ENCODE assay signal across 12 cellular contexts in genomic region chr7:55100172-55100961, GRCh38.
A peak's percentile ranks its signal among the peaks of the same experiment; 100 is the strongest.
DNase-seq lines count a peak whose midpoint lies in the region; ATAC-seq and TF ChIP-seq lines count a peak whose summit lies in the region.
"Had no signal": no experiment of that assay in that cellular context is flagged by ENCODE, and none has a peak within 500 bp of the region (broad histone marks: within the 10 kb centered on the region; RNA-seq: fewer than 3 reads in every experiment).

No MANE protein-coding gene starts in this region.

- H3K27me3 ChIP-seq in esophagus squamous epithelium (no peaks in the 10 kb centered on the region), mucosa of stomach (ENCODE audit: control insufficient read depth, insufficient read depth, low read length) (no peaks in the 10 kb centered on the region)
- H3K27me3 ChIP-seq: cardiac muscle cell had no signal

- no peaks in the 10 kb centered on the region for H3K9me3 Mint-ChIP-seq in stimulated activated memory B cell treated with anti-CD40 and anti-IgM and Interleukin-4, amounts not matched to agents 10 μg/mL and 1 μg/mL and 100 μg/mL, for 72 hours
- no peaks in the 10 kb centered on the region for H3K9me3 Mint-ChIP-seq in stimulated activated naive B cell treated with anti-CD40 and anti-IgM and Interleukin-4, amounts not matched to agents 10 μg/mL and 1 μg/mL and 100 μg/mL, for 72 hours
- H3K9me3 Mint-ChIP-seq: stimulated activated naive CD8-positive, alpha-beta T cell treated with anti-CD3 and anti-CD28 coated beads, Interleukin-15, Interleukin-2, amounts not matched to agents 100 ng/mL and 50 ng/mL, for 24 hours had no signal

- H3K27ac ChIP-seq in esophagus squamous epithelium, result peak overlapping the region; percentile 52 to 85 (median 84)
- H3K27ac ChIP-seq: cardiac muscle cell had no signal

- H3K27me3 Mint-ChIP-seq in stimulated activated memory B cell treated with anti-CD40 and anti-IgM and Interleukin-4, amounts not matched to agents 10 μg/mL and 1 μg/mL and 100 μg/mL, for 72 hours, result peaks cover 44% of the 10 kb centered on the region
- H3K27me3 Mint-ChIP-seq in stimulated activated naive B cell treated with anti-CD40 and anti-IgM and Interleukin-4, amounts not matched to agents 10 μg/mL and 1 μg/mL and 100 μg/mL, for 72 hours, result peaks cover 33 to 40% of the 10 kb centered on the region in 2 donors

- H3K36me3 ChIP-seq in esophagus squamous epithelium, result peaks cover 0 to 7% (median 0%) of the 10 kb centered on the region in 3 donors
- H3K36me3 ChIP-seq in mucosa of stomach (ENCODE audit: control insufficient read depth, insufficient read depth, low read length), result no peaks in the 10 kb centered on the region
- H3K36me3 ChIP-seq: cardiac muscle cell had no signal

- H3K9me3 ChIP-seq in esophagus squamous epithelium (no peaks in the 10 kb centered on the region), mucosa of stomach (ENCODE audit: control insufficient read depth, low read length) (no peaks in the 10 kb centered on the region)

- TF ChIP-seq CTCF in esophagus squamous epithelium (IDR thresholded peaks at IDR 0.05), result no peak

- DNase-seq in NCI-H2171 (lab: John Stamatoyannopoulos, UW) (peak; percentile 94), esophagus squamous epithelium (lab: John Stamatoyannopoulos, UW) (no peak), ureter (ENCODE audit: low spot score) (peak; percentile 61), NCI-H774 (lab: John Stamatoyannopoulos, UW) (no peak), NCI-H345 treated with DMSO at 0.1 percent for 48 hours (lab: John Stamatoyannopoulos, UW; ENCODE audit: unreplicated experiment) (no peak)
- no peak for DNase-seq in stimulated activated naive B cell treated with anti-CD40 and anti-IgM and Interleukin-4, amounts not matched to agents 10 μg/mL and 1 μg/mL and 100 μg/mL, for 72 hours
- DNase-seq: activated CD4-positive, alpha-beta T cell treated with anti-CD3 and anti-CD28 coated beads, Interleukin-2, amount 50 U/mL, for 48 hours; KBM-7 had no signal

- H3K36me3 Mint-ChIP-seq in stimulated activated memory B cell treated with anti-CD40 and anti-IgM and Interleukin-4, amounts not matched to agents 10 μg/mL and 1 μg/mL and 100 μg/mL, for 72 hours, result no peaks in the 10 kb centered on the region
- H3K36me3 Mint-ChIP-seq in stimulated activated naive B cell treated with anti-CD40 and anti-IgM and Interleukin-4, amounts not matched to agents 10 μg/mL and 1 μg/mL and 100 μg/mL, for 72 hours, result no peaks in the 10 kb centered on the region

- H3K4me1 ChIP-seq in esophagus squamous epithelium, result peaks cover 20 to 74% (median 48%) of the 10 kb centered on the region in 3 donors
- H3K4me1 ChIP-seq in mucosa of stomach (ENCODE audit: control insufficient read depth, insufficient read depth, low read length), result peaks cover 28% of the 10 kb centered on the region

- H3K4me1 Mint-ChIP-seq in stimulated activated memory B cell treated with anti-CD40 and anti-IgM and Interleukin-4, amounts not matched to agents 10 μg/mL and 1 μg/mL and 100 μg/mL, for 72 hours, result no peaks in the 10 kb centered on the region
- H3K4me1 Mint-ChIP-seq in stimulated activated naive B cell treated with anti-CD40 and anti-IgM and Interleukin-4, amounts not matched to agents 10 μg/mL and 1 μg/mL and 100 μg/mL, for 72 hours, result no peaks in the 10 kb centered on the region

- no peak for ATAC-seq in stimulated activated memory B cell treated with anti-CD40 and anti-IgM and Interleukin-4, amounts not matched to agents 10 μg/mL and 1 μg/mL and 100 μg/mL, for 72 hours
- ATAC-seq in stimulated activated naive B cell treated with anti-CD40 and anti-IgM and Interleukin-4, amounts not matched to agents 10 μg/mL and 1 μg/mL and 100 μg/mL, for 72 hours (replicated peaks), result no peak

- TF ChIP-seq POLR2A in esophagus squamous epithelium (IDR thresholded peaks at IDR 0.05), result no peak

- H3K4me3 Mint-ChIP-seq in stimulated activated memory B cell treated with anti-CD40 and anti-IgM and Interleukin-4, amounts not matched to agents 10 μg/mL and 1 μg/mL and 100 μg/mL, for 72 hours, result no peak overlapping the region
- H3K4me3 Mint-ChIP-seq in stimulated activated naive B cell treated with anti-CD40 and anti-IgM and Interleukin-4, amounts not matched to agents 10 μg/mL and 1 μg/mL and 100 μg/mL, for 72 hours, result no peak overlapping the region
- H3K4me3 Mint-ChIP-seq: stimulated activated naive CD8-positive, alpha-beta T cell treated with anti-CD3 and anti-CD28 coated beads, Interleukin-15, Interleukin-2, amounts not matched to agents 100 ng/mL and 50 ng/mL, for 24 hours had no signal

- no peak overlapping the region for H3K27ac Mint-ChIP-seq in stimulated activated memory B cell treated with anti-CD40 and anti-IgM and Interleukin-4, amounts not matched to agents 10 μg/mL and 1 μg/mL and 100 μg/mL, for 72 hours
- no peak overlapping the region for H3K27ac Mint-ChIP-seq in stimulated activated naive B cell treated with anti-CD40 and anti-IgM and Interleukin-4, amounts not matched to agents 10 μg/mL and 1 μg/mL and 100 μg/mL, for 72 hours
- H3K27ac Mint-ChIP-seq: stimulated activated naive CD8-positive, alpha-beta T cell treated with anti-CD3 and anti-CD28 coated beads, Interleukin-15, Interleukin-2, amounts not matched to agents 100 ng/mL and 50 ng/mL, for 24 hours had no signal

- WGBS in esophagus squamous epithelium, 2 donors, result 21 to 57% methylated on average over 6 to 8 of the region's 15 CpGs

- intact Hi-C loops in esophagus squamous epithelium (cut with DNase I), result no loop called here

- H3K4me3 ChIP-seq in esophagus squamous epithelium (no peak overlapping the region), mucosa of stomach (ENCODE audit: low read length) (no peak overlapping the region)
- H3K4me3 ChIP-seq: cardiac muscle cell had no signal

- H3K9ac ChIP-seq in mucosa of stomach (ENCODE audit: low read length), result peak overlapping the region; percentile 4

Comparison
In these comparisons a context has a peak if more than half of its experiments do, and no peak if none do; other contexts are left out.
1. DNase-seq: peak in NCI-H2171 (single experiment) and ureter (single experiment); none in esophagus squamous epithelium (single experiment), NCI-H774 (single experiment), stimulated activated naive B cell treated with anti-CD40 and anti-IgM and Interleukin-4, amounts not matched to agents 10 μg/mL and 1 μg/mL and 100 μg/mL, for 72 hours (single experiment) and NCI-H345 treated with DMSO at 0.1 percent for 48 hours (single experiment).